Comparison of ENCODE assay signal across 10 cellular contexts in the genomic region with DNA sequence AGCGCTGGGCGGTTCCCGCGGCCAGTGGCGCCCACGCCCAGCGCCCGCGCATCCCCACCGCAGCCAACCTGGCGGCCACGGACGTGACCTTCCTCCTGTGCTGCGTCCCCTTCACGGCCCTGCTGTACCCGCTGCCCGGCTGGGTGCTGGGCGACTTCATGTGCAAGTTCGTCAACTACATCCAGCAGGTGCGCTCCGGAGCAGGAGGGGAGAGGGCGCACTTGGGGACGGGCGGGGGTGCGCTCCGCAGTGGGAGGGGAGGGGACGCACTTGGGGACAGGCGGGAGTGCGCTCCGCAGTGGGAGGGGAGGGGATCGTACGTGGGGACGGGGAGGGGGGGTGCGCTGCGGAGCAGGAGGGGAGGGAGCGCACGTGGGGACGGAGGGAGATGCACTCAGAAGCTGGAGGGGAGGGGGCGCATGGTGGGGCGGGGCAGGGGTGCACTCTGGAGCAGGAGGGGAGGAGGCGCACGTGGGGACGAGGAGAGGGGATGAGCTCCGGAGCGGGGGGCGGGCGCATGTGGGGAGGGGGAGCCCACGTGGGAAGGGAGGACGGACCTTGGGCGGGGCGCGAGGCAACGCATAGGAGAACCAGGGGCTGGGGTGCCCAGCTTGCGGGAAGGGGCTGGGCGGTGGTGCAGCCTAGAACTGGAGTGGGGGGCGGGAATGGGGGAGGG. TPM values are rescaled to one million over a fixed set of nuclear protein-coding genes. Genes with fewer than 3 reads are reported as not detected.
DNase-seq lines count a peak whose midpoint lies in the region; ATAC-seq and TF ChIP-seq lines count a peak whose summit lies in the region.
"Had no signal": no experiment of that assay in that cellular context is flagged by ENCODE, and none has a peak within 500 bp of the region (broad histone marks: within the 10 kb centered on the region; RNA-seq: fewer than 3 reads in every experiment).

No MANE protein-coding gene starts in this region.

- H3K4me3 ChIP-seq in cardiac muscle cell (peak overlapping the region; percentile 30), heart left ventricle (peak overlapping the region in 1 of 12 donors; percentile 20)
- H3K4me3 ChIP-seq: thyroid gland had no signal

- TF ChIP-seq POLR2A in heart left ventricle (IDR thresholded peaks at IDR 0.05), result no peak

- H3K4me3 Mint-ChIP-seq in activated CD8-positive, alpha-beta T cell treated with anti-CD3 and anti-CD28 coated beads for 36 hours, result peak overlapping the region; percentile 73

- CTCF ChIA-PET in activated CD8-positive, alpha-beta T cell treated with anti-CD3 and anti-CD28 coated beads for 36 hours (lab: Charles Lee), result interaction anchor here (0.8 to 7.9 kb wide), 4 partner anchors 10 to 149 kb away, joined by 3 to 127 read pairs (median 20); a partner anchor contains a TSS

- peak in 1 of 2 donors; percentile 56 for DNase-seq in cardiac muscle cell (ENCODE audit: low read depth in 1 of 2, low spot score in 1 of 2)
- DNase-seq in heart left ventricle, result no peak
- peak; percentile 76 for DNase-seq in activated CD8-positive, alpha-beta T cell treated with anti-CD3 and anti-CD28 coated beads for 36 hours
- DNase-seq in stimulated activated naive CD8-positive, alpha-beta T cell treated with anti-CD3 and anti-CD28 coated beads, Interleukin-15, Interleukin-2, amounts not matched to agents 100 U/mL and 50 U/mL, for 24 hours, result peak; percentile 46
- DNase-seq: kidney glomerular epithelial cell, NCI-H2107, sigmoid colon had no signal

- H3K27ac Mint-ChIP-seq in activated CD8-positive, alpha-beta T cell treated with anti-CD3 and anti-CD28 coated beads for 36 hours, result no peak overlapping the region

- peaks cover 16% of the 10 kb centered on the region for H3K4me1 Mint-ChIP-seq in activated CD8-positive, alpha-beta T cell treated with anti-CD3 and anti-CD28 coated beads for 36 hours (ENCODE audit: low read depth)

- POLR2A ChIA-PET in activated CD8-positive, alpha-beta T cell treated with anti-CD3 and anti-CD28 coated beads for 36 hours (lab: Charles Lee), result interaction anchor here (0.6 to 2.3 kb wide), 5 partner anchors 8 to 121 kb away, joined by 3 to 8 read pairs (median 3); a partner anchor contains a TSS

- H3K9me3 Mint-ChIP-seq in activated CD8-positive, alpha-beta T cell treated with anti-CD3 and anti-CD28 coated beads for 36 hours, result no peaks in the 10 kb centered on the region

- intact Hi-C loops in heart left ventricle (cut with DNase I), result loop anchor here in 4 of 10 donors (5.0 kb wide), 2 partner anchors 41 to 51 kb away; no protein-coding TSS in a partner anchor
- intact Hi-C loops in activated CD8-positive, alpha-beta T cell treated with anti-CD3 and anti-CD28 coated beads for 36 hours (cut with micrococcal nuclease), result loop anchor here (5.0 kb wide), 1 partner anchor 146 kb away; no protein-coding TSS in a partner anchor

- TF ChIP-seq CTCF in cardiac muscle cell (IDR thresholded peaks at IDR 0.05; ENCODE audit: low read depth, low read length), result no peak
- no peak for TF ChIP-seq CTCF in heart left ventricle (IDR thresholded peaks at IDR 0.05)
- no peak for TF ChIP-seq CTCF in activated CD8-positive, alpha-beta T cell treated with anti-CD3 and anti-CD28 coated beads for 36 hours (IDR thresholded peaks at IDR 0.05)

- ATAC-seq in heart left ventricle (no peak), GM21515 (IDR thresholded peaks at IDR 0.05; ENCODE audit: unreplicated experiment) (no peak), HG03432 (IDR thresholded peaks at IDR 0.05; ENCODE audit: unreplicated experiment) (no peak)
- peak; percentile 26 for ATAC-seq in activated CD8-positive, alpha-beta T cell treated with anti-CD3 and anti-CD28 coated beads for 36 hours
- ATAC-seq in stimulated activated naive CD8-positive, alpha-beta T cell treated with anti-CD3 and anti-CD28 coated beads, Interleukin-15, Interleukin-2, amounts not matched to agents 100 U/mL and 50 U/mL, for 24 hours, result no peak

- WGBS in heart left ventricle, 4 donors, result 1 to 5% (median 4%) methylated on average over 15 to 56 of the region's 56 CpGs

- H3K4me1 ChIP-seq in cardiac muscle cell (ENCODE audit: low read depth) (no peaks in the 10 kb centered on the region), heart left ventricle (peaks cover 7 to 55% (median 30%) of the 10 kb centered on the region in 12 donors)

- no peak overlapping the region for H3K27ac ChIP-seq in cardiac muscle cell
- H3K27ac ChIP-seq in heart left ventricle, result no peak overlapping the region
- H3K27ac ChIP-seq: sigmoid colon, thyroid gland had no signal

- H3K9me3 ChIP-seq in cardiac muscle cell (ENCODE audit: low read depth) (no peaks in the 10 kb centered on the region), heart left ventricle (no peaks in the 10 kb centered on the region)
- H3K9me3 ChIP-seq: sigmoid colon, thyroid gland had no signal

- peaks cover 2% of the 10 kb centered on the region for H3K27me3 Mint-ChIP-seq in activated CD8-positive, alpha-beta T cell treated with anti-CD3 and anti-CD28 coated beads for 36 hours

- H3K27me3 ChIP-seq in cardiac muscle cell (peaks cover 54% of the 10 kb centered on the region), heart left ventricle (peaks cover 38 to 54% (median 48%) of the 10 kb centered on the region in 9 donors)

- peaks cover 4% of the 10 kb centered on the region for H3K36me3 Mint-ChIP-seq in activated CD8-positive, alpha-beta T cell treated with anti-CD3 and anti-CD28 coated beads for 36 hours (ENCODE audit: low read depth)

- H3K36me3 ChIP-seq in cardiac muscle cell, result no peaks in the 10 kb centered on the region
- no peaks in the 10 kb centered on the region for H3K36me3 ChIP-seq in heart left ventricle
- H3K36me3 ChIP-seq: sigmoid colon, thyroid gland had no signal

RNA-seq across cellular contexts. Expression of a gene that starts 1.5 kb away (rescaled TPM):
- total RNA-seq in cardiac muscle cell, result 0.46 and 1.2 TPM in 2 replicates
- polyA plus RNA-seq in cardiac muscle cell, result 1.9 and 3.2 TPM in 2 replicates
- total RNA-seq in heart left ventricle, result not detected
- not detected for polyA plus RNA-seq in heart left ventricle
- 10 to 100 TPM; 14.0 to 15.5 TPM for total RNA-seq in activated CD8-positive, alpha-beta T cell treated with anti-CD3 and anti-CD28 coated beads for 36 hours
- total RNA-seq: sigmoid colon, thyroid gland had no signal

RNA-seq across cellular contexts. Expression of a gene that starts 5.6 kb away (rescaled TPM):
- 60.3 and 66.2 TPM in 2 replicates for total RNA-seq in cardiac muscle cell
- polyA plus RNA-seq in cardiac muscle cell, result 82.1 and 86.7 TPM in 2 replicates
- 10 to 100 TPM; 17.1 to 35.5 (median 23.8) TPM for total RNA-seq in heart left ventricle
- 10 to 100 TPM; 30.4 to 47.1 TPM for polyA plus RNA-seq in heart left ventricle
- 10 to 100 TPM; 58.4 to 61.5 TPM for total RNA-seq in activated CD8-positive, alpha-beta T cell treated with anti-CD3 and anti-CD28 coated beads for 36 hours

RNA-seq across cellular contexts. Expression of a gene that starts 7.2 kb away (rescaled TPM):
- total RNA-seq in cardiac muscle cell (59.7 and 62.3 TPM in 2 replicates), heart left ventricle (10 to 100 TPM in 1 of 9 donors, 1 to 10 TPM in 8; 1.9 to 15.7 (median 5.8) TPM)
- polyA plus RNA-seq in cardiac muscle cell (39.1 and 48.7 TPM in 2 replicates), heart left ventricle (1 to 10 TPM; 3.9 to 5.9 TPM)
- 10 to 100 TPM; 18.7 to 22.1 TPM for total RNA-seq in activated CD8-positive, alpha-beta T cell treated with anti-CD3 and anti-CD28 coated beads for 36 hours

RNA-seq across cellular contexts. Expression of a gene that starts 25.3 kb away (rescaled TPM):
- total RNA-seq in cardiac muscle cell (not detected in 2 replicates), heart left ventricle (not detected)
- polyA plus RNA-seq in cardiac muscle cell (not detected in 2 replicates), heart left ventricle (not detected)
- total RNA-seq in activated CD8-positive, alpha-beta T cell treated with anti-CD3 and anti-CD28 coated beads for 36 hours, result not detected
- total RNA-seq: sigmoid colon, thyroid gland had no signal
- polyA plus RNA-seq: sigmoid colon had no signal

RNA-seq across cellular contexts. Expression of a gene that starts 25.6 kb away (rescaled TPM):
- total RNA-seq in cardiac muscle cell (61.9 and 67.2 TPM in 2 replicates), heart left ventricle (10 to 100 TPM; 17.5 to 41.9 (median 28.5) TPM)
- polyA plus RNA-seq in cardiac muscle cell (104 and 145 TPM in 2 replicates), heart left ventricle (10 to 100 TPM; 19.8 to 25.6 TPM)
- total RNA-seq in activated CD8-positive, alpha-beta T cell treated with anti-CD3 and anti-CD28 coated beads for 36 hours, result 10 to 100 TPM; 37.6 to 37.8 TPM

Comparison
In these comparisons a context has a peak if more than half of its experiments do, and no peak if none do; other contexts are left out.
1. DNase-seq: peak in activated CD8-positive, alpha-beta T cell treated with anti-CD3 and anti-CD28 coated beads for 36 hours (single experiment) and stimulated activated naive CD8-positive, alpha-beta T cell treated with anti-CD3 and anti-CD28 coated beads, Interleukin-15, Interleukin-2, amounts not matched to agents 100 U/mL and 50 U/mL, for 24 hours (single experiment); none in heart left ventricle (0 of 5).